ENCODE assay signal across 17 cellular contexts in genomic region chr2:143402462-143402861, GRCh38.
"Had no signal": no experiment of that assay in that cellular context is flagged by ENCODE, and none has a peak within 500 bp of the region (broad histone marks: within the 10 kb centered on the region; RNA-seq: fewer than 3 reads in every experiment).

No MANE protein-coding gene starts in this region.

- DNase-seq: esophagus squamous epithelium; foreskin fibroblast; glutamatergic neuron; islet precursor cell; mammary epithelial cell; mucosa of descending colon; natural killer cell; right cardiac atrium; small intestine; stimulated activated CD4-positive, alpha-beta T cell treated with anti-CD3 and anti-CD28 coated beads, Interleukin-2, amount 100 ng/mL, for 48 hours; stimulated activated naive CD4-positive, alpha-beta T cell treated with Interleukin-2 at 50 U/mL for 16 hours; trophoblast cell had no signal

- H3K27ac Mint-ChIP-seq: dendritic cell treated with granulocyte-macrophage colony-stimulating factor and Interleukin-4, amounts not matched to agents 40 ng/mL and 50 ng/mL, for 4 days; natural killer cell; progenitor cell of endocrine pancreas had no signal

- H3K27me3 Mint-ChIP-seq: dendritic cell treated with granulocyte-macrophage colony-stimulating factor and Interleukin-4, amounts not matched to agents 40 ng/mL and 50 ng/mL, for 4 days; progenitor cell of endocrine pancreas had no signal

- H3K4me1 Mint-ChIP-seq: neural crest cell had no signal

- H3K9me3 ChIP-seq: esophagus squamous epithelium, gastroesophageal sphincter, mucosa of descending colon had no signal

- H3K9me3 Mint-ChIP-seq: dendritic cell treated with granulocyte-macrophage colony-stimulating factor and Interleukin-4, amounts not matched to agents 40 ng/mL and 50 ng/mL, for 4 days; natural killer cell; neural crest cell had no signal

- H3K4me3 Mint-ChIP-seq: dendritic cell treated with granulocyte-macrophage colony-stimulating factor and Interleukin-4, amounts not matched to agents 40 ng/mL and 50 ng/mL, for 4 days; natural killer cell; neural crest cell had no signal

- ATAC-seq: gastroesophageal sphincter, left lobe of liver, mucosa of descending colon, right cardiac atrium had no signal

- H3K36me3 Mint-ChIP-seq: natural killer cell had no signal
